Comparison of ENCODE assay signal across 1 cellular context in genomic region chr13:30337061-30337601, GRCh38.
TF ChIP-seq lines count a peak whose summit lies in the region.

No MANE protein-coding gene starts in this region.

TF ChIP-seq in K562, 482 proteins besides CTCF, POLR2A, EP300 and RAD21:
- no peak for TF ChIP-seq SMAD1 (IDR thresholded peaks at IDR 0.05; ENCODE audit: low read depth, low read length, partially characterized antibody)
- no peak for TF ChIP-seq GABPB1 (CRISPR knock-in tag; IDR thresholded peaks at IDR 0.05)
- no peak for TF ChIP-seq ILF3 (IDR thresholded peaks at IDR 0.05; ENCODE audit: borderline replicate concordance)
- TF ChIP-seq NFIX (CRISPR knock-in tag; IDR thresholded peaks at IDR 0.05; ENCODE audit: low read depth) = no peak
- no peak for TF ChIP-seq MXI1 (IDR thresholded peaks at IDR 0.05; ENCODE audit: low read depth, low read length)
- no peak for TF ChIP-seq ZNF395 (CRISPR knock-in tag; IDR thresholded peaks at IDR 0.05)
- TF ChIP-seq TAL1 (IDR thresholded peaks at IDR 0.05) = no peak
- peak; percentile 55 for TF ChIP-seq NFE2 (IDR thresholded peaks at IDR 0.05; ENCODE audit: low read depth)
- 0 out of 2 replicates have a peak, but pooled peaks have one; percentile 8 for TF ChIP-seq MAFF (IDR thresholded peaks at IDR 0.05; ENCODE audit: low read length)
- TF ChIP-seq, protein P1, sequence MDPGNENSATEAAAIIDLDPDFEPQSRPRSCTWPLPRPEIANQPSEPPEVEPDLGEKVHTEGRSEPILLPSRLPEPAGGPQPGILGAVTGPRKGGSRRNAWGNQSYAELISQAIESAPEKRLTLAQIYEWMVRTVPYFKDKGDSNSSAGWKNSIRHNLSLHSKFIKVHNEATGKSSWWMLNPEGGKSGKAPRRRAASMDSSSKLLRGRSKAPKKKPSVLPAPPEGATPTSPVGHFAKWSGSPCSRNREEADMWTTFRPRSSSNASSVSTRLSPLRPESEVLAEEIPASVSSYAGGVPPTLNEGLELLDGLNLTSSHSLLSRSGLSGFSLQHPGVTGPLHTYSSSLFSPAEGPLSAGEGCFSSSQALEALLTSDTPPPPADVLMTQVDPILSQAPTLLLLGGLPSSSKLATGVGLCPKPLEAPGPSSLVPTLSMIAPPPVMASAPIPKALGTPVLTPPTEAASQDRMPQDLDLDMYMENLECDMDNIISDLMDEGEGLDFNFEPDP (CRISPR knock-in tag; IDR thresholded peaks at IDR 0.05) = no peak
- TF ChIP-seq EWSR1 (IDR thresholded peaks at IDR 0.05; ENCODE audit: borderline replicate concordance, low read depth, partially characterized antibody) = no peak
- peak; percentile 23; the same call in 1 of the 2 replicates for TF ChIP-seq ZNF316 (IDR thresholded peaks at IDR 0.05)
- no peak for TF ChIP-seq CAMTA2 (CRISPR knock-in tag; conservative IDR thresholded peaks at IDR 0.05)
- no peak for TF ChIP-seq NR2C2 (CRISPR knock-in tag; IDR thresholded peaks at IDR 0.05)
- TF ChIP-seq NR2C2 (tag; IDR thresholded peaks at IDR 0.05) = peak; percentile 54; the same call in 1 of the 2 replicates
- no peak for TF ChIP-seq RCOR1 (IDR thresholded peaks at IDR 0.05; ENCODE audit: borderline replicate concordance in 1 of 2, low read depth in 2 of 2, low read length in 2 of 2)
- no peak for TF ChIP-seq ZNF75A (CRISPR knock-in tag; IDR thresholded peaks at IDR 0.05)
- no peak for TF ChIP-seq ARID2 (IDR thresholded peaks at IDR 0.05)
- no peak for TF ChIP-seq RBM15 (IDR thresholded peaks at IDR 0.05; ENCODE audit: insufficient read depth, low read length)
- TF ChIP-seq FOXP1 (CRISPR knock-in tag; IDR thresholded peaks at IDR 0.05) = no peak
- TF ChIP-seq VEZF1 (CRISPR knock-in tag; IDR thresholded peaks at IDR 0.05) = no peak
- no peak for TF ChIP-seq TCFL5 (CRISPR knock-in tag; conservative IDR thresholded peaks at IDR 0.05)
- no peak for TF ChIP-seq MYC (IDR thresholded peaks at IDR 0.05; ENCODE audit: low read depth, low read length)
- TF ChIP-seq MYC (CRISPR knock-in tag; IDR thresholded peaks at IDR 0.05; ENCODE audit: borderline replicate concordance, low read depth) = no peak
- TF ChIP-seq MTF1 (CRISPR knock-in tag; IDR thresholded peaks at IDR 0.05; ENCODE audit: borderline replicate concordance) = no peak
- no peak for TF ChIP-seq ZNF347 (CRISPR knock-in tag; IDR thresholded peaks at IDR 0.05; ENCODE audit: low read depth)
- TF ChIP-seq RHOXF2B (CRISPR knock-in tag; conservative IDR thresholded peaks at IDR 0.05) = no peak
- TF ChIP-seq EHMT2 (IDR thresholded peaks at IDR 0.05) = no peak
- no peak for TF ChIP-seq ZNF212 (CRISPR knock-in tag; IDR thresholded peaks at IDR 0.05)
- peak; percentile 9 for TF ChIP-seq ZFP36 (IDR thresholded peaks at IDR 0.05; ENCODE audit: low read depth, low read length, partially characterized antibody)
- TF ChIP-seq ZBTB5 (IDR thresholded peaks at IDR 0.05) = no peak
- peak; percentile 47 for TF ChIP-seq C11orf30 (IDR thresholded peaks at IDR 0.05; ENCODE audit: low read depth)
